Comparison of ENCODE assay signal across 23 cellular contexts in the genomic region with DNA sequence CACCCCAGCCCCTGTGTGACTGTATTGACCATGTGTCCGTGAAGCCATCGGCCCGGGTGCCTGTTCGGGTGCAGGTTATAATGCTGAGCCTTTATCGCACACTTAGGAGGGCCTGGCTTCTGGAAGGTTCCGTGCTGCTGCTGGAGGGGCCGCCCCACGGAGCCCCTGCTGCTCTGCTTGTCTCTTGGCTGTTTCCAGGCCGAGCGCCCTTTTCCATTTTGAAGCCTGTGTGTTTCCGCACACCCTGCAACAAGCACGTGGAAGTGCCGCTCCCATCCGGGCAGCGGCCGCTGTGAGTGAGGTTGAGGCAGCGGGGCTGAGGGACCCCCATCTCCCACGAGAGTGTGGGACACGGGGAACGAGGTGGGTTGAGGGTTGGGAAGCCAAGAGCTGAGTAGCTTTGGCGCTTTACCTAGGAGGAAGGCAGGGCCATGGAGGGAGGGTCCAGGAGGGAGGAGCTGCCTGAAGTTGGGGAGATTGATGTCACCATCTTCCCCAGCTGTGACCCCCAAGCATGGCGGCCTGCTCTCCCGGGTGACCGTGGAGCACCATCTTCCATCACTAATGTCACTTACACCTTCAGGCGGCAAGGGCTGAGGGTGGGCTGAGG.
DNase-seq lines count a peak whose midpoint lies in the region; ATAC-seq and TF ChIP-seq lines count a peak whose summit lies in the region.
"Had no signal": no experiment of that assay in that cellular context is flagged by ENCODE, and none has a peak within 500 bp of the region (broad histone marks: within the 10 kb centered on the region; RNA-seq: fewer than 3 reads in every experiment).

No MANE protein-coding gene starts in this region.

- intact Hi-C loops in activated naive CD4-positive, alpha-beta T cell treated with anti-CD3 and anti-CD28 coated beads for 36 hours (cut with micrococcal nuclease) = no loop called here
- intact Hi-C loops in left ventricle myocardium inferior (cut with micrococcal nuclease) (no loop called here), sciatic nerve (cut with DNase I) (no loop called here)

- H3K4me1 Mint-ChIP-seq in activated naive CD4-positive, alpha-beta T cell treated with anti-CD3 and anti-CD28 coated beads for 36 hours (ENCODE audit: low read depth) = peaks cover 6% of the 10 kb centered on the region
- H3K4me1 Mint-ChIP-seq in T-helper 17 cell = no peaks in the 10 kb centered on the region
- H3K4me1 Mint-ChIP-seq: memory B cell; naive B cell; stimulated activated memory B cell treated with anti-CD40 and anti-IgM and Interleukin-4, amounts not matched to agents 10 μg/mL and 1 μg/mL and 100 μg/mL, for 72 hours had no signal

- H3K27me3 ChIP-seq in left ventricle myocardium inferior (ENCODE audit: low read depth) = no peaks in the 10 kb centered on the region
- H3K27me3 ChIP-seq: body of pancreas, esophagus muscularis mucosa, gastroesophageal sphincter had no signal

- peak; percentile 2 for DNase-seq in activated naive CD4-positive, alpha-beta T cell treated with anti-CD3 and anti-CD28 coated beads for 36 hours
- DNase-seq in activated naive CD4-positive, alpha-beta T cell treated with anti-CD3 and anti-CD28 coated beads, Interleukin-2, amount 50 U/mL, for 16 hours = no peak
- DNase-seq in T-helper 17 cell (peak; percentile 2 to 7 (median 3)), left ventricle myocardium inferior (peak; percentile 9), sciatic nerve (ENCODE audit: low spot score) (peak; percentile 50), activated gamma-delta T cell (lab: John Stamatoyannopoulos, UW) (no peak), NCI-H187 treated with DMSO at 0.1 percent for 48 hours (lab: John Stamatoyannopoulos, UW) (no peak)
- DNase-seq: activated CD4-positive, alpha-beta T cell treated with anti-CD3 and anti-CD28 coated beads, Interleukin-2, amount 50 U/mL, for 1 hour; activated naive CD8-positive, alpha-beta T cell treated with anti-CD3 and anti-CD28 coated beads, Interleukin-2, amount 50 U/mL, for 24 hours; effector memory CD4-positive, alpha-beta T cell; Karpas-422; MV-4-11; naive B cell; NCI-H1694; NCI-H69; SW 1271 had no signal

- peaks cover 10% of the 10 kb centered on the region for H3K9me3 Mint-ChIP-seq in activated naive CD4-positive, alpha-beta T cell treated with anti-CD3 and anti-CD28 coated beads for 36 hours
- H3K9me3 Mint-ChIP-seq: activated naive CD8-positive, alpha-beta T cell treated with anti-CD3 and anti-CD28 coated beads, Interleukin-2, amount 50 U/mL, for 24 hours; memory B cell had no signal

- no peak overlapping the region for H3K27ac ChIP-seq in left ventricle myocardium inferior (replicated peaks)
- H3K27ac ChIP-seq: body of pancreas, esophagus muscularis mucosa, gastroesophageal sphincter, thoracic aorta had no signal

- H3K4me3 ChIP-seq in left ventricle myocardium inferior = no peak overlapping the region
- H3K4me3 ChIP-seq: body of pancreas, esophagus muscularis mucosa, gastroesophageal sphincter, thoracic aorta had no signal

- H3K4me3 Mint-ChIP-seq in activated naive CD4-positive, alpha-beta T cell treated with anti-CD3 and anti-CD28 coated beads for 36 hours = no peak overlapping the region
- no peak overlapping the region for H3K4me3 Mint-ChIP-seq in T-helper 17 cell
- H3K4me3 Mint-ChIP-seq: activated naive CD8-positive, alpha-beta T cell treated with anti-CD3 and anti-CD28 coated beads, Interleukin-2, amount 50 U/mL, for 24 hours; memory B cell; naive B cell; stimulated activated memory B cell treated with anti-CD40 and anti-IgM and Interleukin-4, amounts not matched to agents 10 μg/mL and 1 μg/mL and 100 μg/mL, for 72 hours had no signal

- no peaks in the 10 kb centered on the region for H3K9me3 ChIP-seq in T-helper 17 cell (ENCODE audit: control insufficient read depth, low read length, poor library complexity, severe bottlenecking)
- H3K9me3 ChIP-seq in left ventricle myocardium inferior (replicated peaks) = no peaks in the 10 kb centered on the region
- H3K9me3 ChIP-seq: body of pancreas, esophagus muscularis mucosa, gastroesophageal sphincter, thoracic aorta had no signal

- TF ChIP-seq CTCF in left ventricle myocardium inferior (IDR thresholded peaks at IDR 0.05; ENCODE audit: borderline replicate concordance) = no peak

- CTCF ChIA-PET in activated naive CD4-positive, alpha-beta T cell treated with anti-CD3 and anti-CD28 coated beads for 36 hours (lab: Charles Lee) = no interaction called here

- no peaks in the 10 kb centered on the region for H3K36me3 ChIP-seq in left ventricle myocardium inferior
- H3K36me3 ChIP-seq: esophagus muscularis mucosa, gastroesophageal sphincter, thoracic aorta had no signal

- H3K27ac Mint-ChIP-seq in activated naive CD4-positive, alpha-beta T cell treated with anti-CD3 and anti-CD28 coated beads for 36 hours = no peak overlapping the region
- no peak overlapping the region for H3K27ac Mint-ChIP-seq in T-helper 17 cell
- H3K27ac Mint-ChIP-seq: activated naive CD8-positive, alpha-beta T cell treated with anti-CD3 and anti-CD28 coated beads, Interleukin-2, amount 50 U/mL, for 24 hours; memory B cell; naive B cell; stimulated activated memory B cell treated with anti-CD40 and anti-IgM and Interleukin-4, amounts not matched to agents 10 μg/mL and 1 μg/mL and 100 μg/mL, for 72 hours had no signal

- peaks cover 14% of the 10 kb centered on the region for H3K4me1 ChIP-seq in left ventricle myocardium inferior

- H3K27me3 Mint-ChIP-seq in activated naive CD4-positive, alpha-beta T cell treated with anti-CD3 and anti-CD28 coated beads for 36 hours (ENCODE audit: low read depth) = no peaks in the 10 kb centered on the region
- no peaks in the 10 kb centered on the region for H3K27me3 Mint-ChIP-seq in T-helper 17 cell
- H3K27me3 Mint-ChIP-seq: activated naive CD8-positive, alpha-beta T cell treated with anti-CD3 and anti-CD28 coated beads, Interleukin-2, amount 50 U/mL, for 24 hours; memory B cell; naive B cell had no signal

- ATAC-seq in T-helper 17 cell (no peak), sciatic nerve (no peak), HG02885 (IDR thresholded peaks at IDR 0.05; ENCODE audit: poor library complexity, unreplicated experiment) (no peak)
- ATAC-seq: activated naive CD8-positive, alpha-beta T cell treated with anti-CD3 and anti-CD28 coated beads, Interleukin-2, amount 50 U/mL, for 24 hours; body of pancreas; gastroesophageal sphincter; stimulated activated memory B cell treated with anti-CD40 and anti-IgM and Interleukin-4, amounts not matched to agents 10 μg/mL and 1 μg/mL and 100 μg/mL, for 72 hours had no signal

- H3K36me3 Mint-ChIP-seq in activated naive CD4-positive, alpha-beta T cell treated with anti-CD3 and anti-CD28 coated beads for 36 hours (ENCODE audit: low read depth) = no peaks in the 10 kb centered on the region
- no peaks in the 10 kb centered on the region for H3K36me3 Mint-ChIP-seq in T-helper 17 cell (ENCODE audit: low read depth)
- H3K36me3 Mint-ChIP-seq: memory B cell; naive B cell; stimulated activated memory B cell treated with anti-CD40 and anti-IgM and Interleukin-4, amounts not matched to agents 10 μg/mL and 1 μg/mL and 100 μg/mL, for 72 hours had no signal

Comparison
In these comparisons a context has a peak if more than half of its experiments do, and no peak if none do; other contexts are left out.
1. DNase-seq: peak in activated naive CD4-positive, alpha-beta T cell treated with anti-CD3 and anti-CD28 coated beads for 36 hours (single experiment), T-helper 17 cell (3 of 3), left ventricle myocardium inferior (single experiment) and sciatic nerve (single experiment); none in activated naive CD4-positive, alpha-beta T cell treated with anti-CD3 and anti-CD28 coated beads, Interleukin-2, amount 50 U/mL, for 16 hours (single experiment), activated gamma-delta T cell (single experiment) and NCI-H187 treated with DMSO at 0.1 percent for 48 hours (single experiment).